In the genomic region with DNA sequence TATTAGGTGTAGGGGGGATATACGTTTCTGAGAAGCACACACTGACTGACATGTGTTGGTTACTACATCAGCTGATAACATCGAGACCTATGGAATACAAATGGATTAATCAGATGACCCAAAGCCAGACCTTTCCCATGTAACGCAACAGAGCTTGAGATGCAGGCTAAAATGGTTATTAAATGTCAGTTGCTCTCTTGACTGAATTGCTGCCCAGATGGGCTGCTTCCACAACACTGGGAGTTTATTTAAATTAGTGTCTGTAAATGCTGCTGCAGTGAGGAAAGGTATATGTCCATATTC, we compare ENCODE assay signal across 13 cellular contexts.
"Had no signal": no experiment of that assay in that cellular context is flagged by ENCODE, and none has a peak within 500 bp of the region (broad histone marks: within the 10 kb centered on the region; RNA-seq: fewer than 3 reads in every experiment).

No MANE protein-coding gene starts in this region.

- H3K36me3 Mint-ChIP-seq: activated naive CD8-positive, alpha-beta T cell treated with anti-CD3 and anti-CD28 coated beads, Interleukin-2, amount 10 ng/mL, durations not matched to agents 7 days and 5 days; stimulated activated naive B cell treated with anti-CD40 and anti-IgM and Interleukin-4, amounts not matched to agents 10 μg/mL and 1 μg/mL and 100 μg/mL, for 72 hours had no signal

- H3K27ac Mint-ChIP-seq: activated naive CD8-positive, alpha-beta T cell treated with anti-CD3 and anti-CD28 coated beads, Interleukin-2, amount 10 ng/mL, durations not matched to agents 7 days and 5 days; activated T-helper 1 cell treated with anti-CD3 and anti-CD28 coated beads, Interleukin-12 subunit alpha, Interleukin-12 subunit beta, Interleukin-2, Interleukin-4 antibody, amounts not matched to agents 30 ng/mL and 10 ng/mL and 1 ng/mL, durations not matched to agents 14 hours and 24 hours and 36 hours; stimulated activated naive B cell treated with anti-CD40 and anti-IgM and Interleukin-4, amounts not matched to agents 10 μg/mL and 1 μg/mL and 100 μg/mL, for 72 hours had no signal

- H3K4me3 Mint-ChIP-seq: activated naive CD8-positive, alpha-beta T cell treated with anti-CD3 and anti-CD28 coated beads, Interleukin-2, amount 10 ng/mL, durations not matched to agents 7 days and 5 days; activated T-helper 1 cell treated with anti-CD3 and anti-CD28 coated beads, Interleukin-12 subunit alpha, Interleukin-12 subunit beta, Interleukin-2, Interleukin-4 antibody, amounts not matched to agents 30 ng/mL and 10 ng/mL and 1 ng/mL, durations not matched to agents 14 hours and 24 hours and 36 hours; stimulated activated naive B cell treated with anti-CD40 and anti-IgM and Interleukin-4, amounts not matched to agents 10 μg/mL and 1 μg/mL and 100 μg/mL, for 72 hours had no signal

- H3K9me3 ChIP-seq: neutrophil, upper lobe of left lung had no signal

- DNase-seq: activated CD4-positive, alpha-beta T cell treated with anti-CD3 and anti-CD28 coated beads, Interleukin-2, amount 50 U/mL, for 1 hour; activated CD8-positive, alpha-beta memory T cell treated with anti-CD3 and anti-CD28 coated beads for 24 hours; activated naive CD8-positive, alpha-beta T cell treated with anti-CD3 and anti-CD28 coated beads, Interleukin-2, amount 10 ng/mL, durations not matched to agents 7 days and 5 days; dermis blood vessel endothelial cell; mammary epithelial cell; stimulated activated CD4-positive, alpha-beta T cell treated with anti-CD3 and anti-CD28 coated beads, Interleukin-15, amount 100 ng/mL, for 24 hours; stimulated activated CD4-positive, alpha-beta T cell treated with anti-CD3 and anti-CD28 coated beads, Interleukin-4, amount 100 ng/mL, for 1 hour; stimulated activated naive B cell treated with anti-CD40 and anti-IgM and Interleukin-4, amounts not matched to agents 10 μg/mL and 1 μg/mL and 100 μg/mL, for 72 hours had no signal

- H3K27me3 ChIP-seq: upper lobe of left lung had no signal

- H3K27ac ChIP-seq: neutrophil had no signal

- H3K36me3 ChIP-seq: neutrophil, upper lobe of left lung had no signal

- H3K9me3 Mint-ChIP-seq: activated naive CD8-positive, alpha-beta T cell treated with anti-CD3 and anti-CD28 coated beads, Interleukin-2, amount 10 ng/mL, durations not matched to agents 7 days and 5 days; activated T-helper 1 cell treated with anti-CD3 and anti-CD28 coated beads, Interleukin-12 subunit alpha, Interleukin-12 subunit beta, Interleukin-2, Interleukin-4 antibody, amounts not matched to agents 30 ng/mL and 10 ng/mL and 1 ng/mL, durations not matched to agents 14 hours and 24 hours and 36 hours; stimulated activated naive B cell treated with anti-CD40 and anti-IgM and Interleukin-4, amounts not matched to agents 10 μg/mL and 1 μg/mL and 100 μg/mL, for 72 hours had no signal

- FAIRE-seq: bronchial epithelial cell, islet of Langerhans had no signal
